Comparison of ENCODE assay signal across 5 cellular contexts in the genomic region with DNA sequence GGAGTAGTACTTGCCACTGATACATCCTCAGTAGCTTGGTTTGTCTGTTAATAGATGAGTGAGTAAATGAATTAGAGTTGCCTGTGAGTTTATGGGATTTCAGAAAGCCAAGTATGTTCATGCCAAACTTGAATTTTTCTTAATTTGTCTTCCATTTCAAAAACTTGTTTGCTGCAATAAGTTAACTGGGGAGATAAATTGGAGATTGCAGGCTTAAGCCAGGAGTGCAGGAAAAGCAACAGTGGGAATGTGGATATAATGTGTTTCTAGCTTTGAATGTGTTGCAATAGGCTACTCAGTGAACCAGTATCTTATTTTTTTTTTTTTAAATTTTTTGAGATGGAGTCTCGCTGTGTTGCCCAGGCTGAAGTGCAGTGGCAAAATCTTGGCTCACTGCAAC.
"Had no signal": no experiment of that assay in that cellular context is flagged by ENCODE, and none has a peak within 500 bp of the region (broad histone marks: within the 10 kb centered on the region; RNA-seq: fewer than 3 reads in every experiment).

No MANE protein-coding gene starts in this region.

- H3K27ac ChIP-seq: HL-60 had no signal

- ATAC-seq: GM23338, HepG2 had no signal

- H3K4me3 ChIP-seq: GM23338 had no signal

- H2AFZ ChIP-seq: GM23338 had no signal

- H3K4me2 ChIP-seq: GM23338 had no signal

- DNase-seq: H9, HCEC 1CT had no signal
